19 cellular contexts compared by ENCODE assay signal in the genomic region with DNA sequence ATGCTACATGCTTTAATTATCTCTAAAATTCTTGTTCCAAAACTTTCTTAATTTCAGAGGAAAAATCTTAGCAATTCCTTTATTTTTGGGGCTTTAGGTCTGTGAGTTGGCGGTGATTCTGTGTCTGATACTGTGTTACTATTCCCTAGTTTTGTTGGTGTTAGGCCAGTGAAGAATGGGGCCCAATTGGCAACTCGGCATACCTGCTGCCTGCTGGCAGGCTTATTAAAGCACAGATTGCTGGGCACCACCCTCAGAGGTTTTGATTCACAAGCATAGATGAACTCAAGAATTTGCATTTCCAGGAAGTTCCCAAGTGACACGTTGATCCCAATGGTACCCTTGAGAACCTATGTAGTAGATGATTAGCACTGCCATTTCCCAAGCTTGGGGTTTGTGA.
DNase-seq lines count a peak whose midpoint lies in the region; ATAC-seq and TF ChIP-seq lines count a peak whose summit lies in the region.
"Had no signal": no experiment of that assay in that cellular context is flagged by ENCODE, and none has a peak within 500 bp of the region (broad histone marks: within the 10 kb centered on the region; RNA-seq: fewer than 3 reads in every experiment).

No MANE protein-coding gene starts in this region.

- H3K36me3 Mint-ChIP-seq in T-helper 2 cell treated with Interferon-gamma antibody and Interleukin-4, amounts not matched to agents 5 μg/mL and 100 μg/mL, for 36 hours (ENCODE audit: low read depth): no peaks in the 10 kb centered on the region
- H3K36me3 Mint-ChIP-seq: CD8-positive, alpha-beta T cell had no signal

- no peak overlapping the region for H3K4me3 ChIP-seq in gastrocnemius medialis
- H3K4me3 ChIP-seq: BLaER1 treated with 17β-estradiol and CSF1 and Interleukin-3, amounts not matched to agents 10 nM and 100 nM; GM23248; HAP-1; K562 had no signal

- H3K36me3 ChIP-seq in gastrocnemius medialis: no peaks in the 10 kb centered on the region
- H3K36me3 ChIP-seq: BLaER1 treated with 17β-estradiol and CSF1 and Interleukin-3, amounts not matched to agents 10 nM and 100 nM; HAP-1 had no signal

- TF ChIP-seq CTCF in gastrocnemius medialis (IDR thresholded peaks at IDR 0.05 in 4 of 5, conservative IDR thresholded peaks at IDR 0.05 in 1 of 5): no peak

- H3K27me3 Mint-ChIP-seq in T-helper 2 cell treated with Interferon-gamma antibody and Interleukin-4, amounts not matched to agents 5 μg/mL and 100 μg/mL, for 36 hours (ENCODE audit: low read depth): peaks cover 29% of the 10 kb centered on the region

- in situ Hi-C loops in G401 (cut with HindIII; ENCODE audit: low sequenced_read_pairs) (no loop called here), gastrocnemius medialis (cut with MboI; ENCODE audit: low sequenced_read_pairs in 4 of 4) (loop anchor here in 1 of 4 donors (25.0 kb wide), 1 partner anchor 159 kb away; no protein-coding TSS in a partner anchor)

- intact Hi-C loops in gastrocnemius medialis (cut with DNase I; ENCODE audit: low total_unique reads): loop anchor here (2.0 to 5.0 kb wide), 2 partner anchors 101 to 116 kb away; partner anchors contain the start of gene OSBPL6

- no peak for TF ChIP-seq POLR2A in gastrocnemius medialis (IDR thresholded peaks at IDR 0.05)

- no peak overlapping the region for H3K4me3 Mint-ChIP-seq in T-helper 2 cell treated with Interferon-gamma antibody and Interleukin-4, amounts not matched to agents 5 μg/mL and 100 μg/mL, for 36 hours
- H3K4me3 Mint-ChIP-seq: B cell; CD8-positive, alpha-beta T cell had no signal

- H3K27me3 ChIP-seq in gastrocnemius medialis: no peaks in the 10 kb centered on the region
- H3K27me3 ChIP-seq: BLaER1 treated with 17β-estradiol and CSF1 and Interleukin-3, amounts not matched to agents 10 nM and 100 nM had no signal

- no peak overlapping the region for H3K27ac Mint-ChIP-seq in T-helper 2 cell treated with Interferon-gamma antibody and Interleukin-4, amounts not matched to agents 5 μg/mL and 100 μg/mL, for 36 hours
- H3K27ac Mint-ChIP-seq: B cell; CD8-positive, alpha-beta T cell had no signal

- no peaks in the 10 kb centered on the region for H3K9me3 ChIP-seq in gastrocnemius medialis
- H3K9me3 ChIP-seq: BLaER1 treated with 17β-estradiol and CSF1 and Interleukin-3, amounts not matched to agents 10 nM and 100 nM; HAP-1 had no signal

- no peak for ATAC-seq in gastrocnemius medialis
- no peak for ATAC-seq in GM21619 (IDR thresholded peaks at IDR 0.05; ENCODE audit: unreplicated experiment)
- ATAC-seq: CD8-positive, alpha-beta T cell; K562 had no signal

- no peaks in the 10 kb centered on the region for H3K4me1 Mint-ChIP-seq in T-helper 2 cell treated with Interferon-gamma antibody and Interleukin-4, amounts not matched to agents 5 μg/mL and 100 μg/mL, for 36 hours (ENCODE audit: low read depth)
- H3K4me1 Mint-ChIP-seq: B cell had no signal

- peaks cover 30 to 42% of the 10 kb centered on the region in 2 donors for H3K4me1 ChIP-seq in gastrocnemius medialis
- H3K4me1 ChIP-seq: BLaER1 treated with 17β-estradiol and CSF1 and Interleukin-3, amounts not matched to agents 10 nM and 100 nM had no signal

- H3K27ac ChIP-seq in gastrocnemius medialis: peak overlapping the region; percentile 77 to 87 (median 78)
- H3K27ac ChIP-seq: BLaER1 treated with 17β-estradiol and CSF1 and Interleukin-3, amounts not matched to agents 10 nM and 100 nM; GM23248; HL-60 had no signal

- H3K9me3 Mint-ChIP-seq in T-helper 2 cell treated with Interferon-gamma antibody and Interleukin-4, amounts not matched to agents 5 μg/mL and 100 μg/mL, for 36 hours: no peaks in the 10 kb centered on the region
- H3K9me3 Mint-ChIP-seq: CD8-positive, alpha-beta T cell had no signal

- DNase-seq in G401 (ENCODE audit: low spot score) (peak; percentile 90), NCI-H446 (lab: John Stamatoyannopoulos, UW) (peak; percentile 32 to 74), cerebellar cortex (ENCODE audit: low spot score) (peak; percentile 88), gastrocnemius medialis (no peak), NCI-H1436 treated with DMSO at 0.1 percent for 48 hours (lab: John Stamatoyannopoulos, UW) (no peak)
- no peak for DNase-seq in T-helper 2 cell treated with Interferon-gamma antibody and Interleukin-4, amounts not matched to agents 5 μg/mL and 100 μg/mL, for 36 hours (ENCODE audit: low spot score)
- DNase-seq: Calu3; CD8-positive, alpha-beta T cell; DMS153; DMS79; GF-D8; IMR-90 had no signal

Comparison
In these comparisons a context has a peak if more than half of its experiments do, and no peak if none do; other contexts are left out.
1. DNase-seq: peak in G401 (single experiment), NCI-H446 (2 of 2) and cerebellar cortex (single experiment); none in gastrocnemius medialis (0 of 2), NCI-H1436 treated with DMSO at 0.1 percent for 48 hours (single experiment) and T-helper 2 cell treated with Interferon-gamma antibody and Interleukin-4, amounts not matched to agents 5 μg/mL and 100 μg/mL, for 36 hours (single experiment).